ENCODE assay signal across 3 cellular contexts in genomic region chr1:223146745-223147144, GRCh38.
A peak's percentile ranks its signal among the peaks of the same experiment; 100 is the strongest.
TF ChIP-seq lines count a peak whose summit lies in the region.

No MANE protein-coding gene starts in this region.

TF ChIP-seq in HEK293T, 16 proteins besides CTCF, POLR2A, EP300 and RAD21:
- TF ChIP-seq SUZ12 (IDR thresholded peaks at IDR 0.05) (no peak), CTBP1 (IDR thresholded peaks at IDR 0.05; ENCODE audit: borderline replicate concordance) (no peak)
- TF ChIP-seq, protein P1, sequence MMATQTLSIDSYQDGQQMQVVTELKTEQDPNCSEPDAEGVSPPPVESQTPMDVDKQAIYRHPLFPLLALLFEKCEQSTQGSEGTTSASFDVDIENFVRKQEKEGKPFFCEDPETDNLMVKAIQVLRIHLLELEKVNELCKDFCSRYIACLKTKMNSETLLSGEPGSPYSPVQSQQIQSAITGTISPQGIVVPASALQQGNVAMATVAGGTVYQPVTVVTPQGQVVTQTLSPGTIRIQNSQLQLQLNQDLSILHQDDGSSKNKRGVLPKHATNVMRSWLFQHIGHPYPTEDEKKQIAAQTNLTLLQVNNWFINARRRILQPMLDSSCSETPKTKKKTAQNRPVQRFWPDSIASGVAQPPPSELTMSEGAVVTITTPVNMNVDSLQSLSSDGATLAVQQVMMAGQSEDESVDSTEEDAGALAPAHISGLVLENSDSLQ (IDR thresholded peaks at IDR 0.05) = peak; percentile 77

TF ChIP-seq in GM12878, 131 proteins besides CTCF, POLR2A, EP300 and RAD21:
- no peak for TF ChIP-seq NFIC (IDR thresholded peaks at IDR 0.05; ENCODE audit: low read depth, low read length)
- no peak for TF ChIP-seq ESRRA (IDR thresholded peaks at IDR 0.05; ENCODE audit: low read length)
- TF ChIP-seq PML (IDR thresholded peaks at IDR 0.05; ENCODE audit: low read length) = no peak
- TF ChIP-seq BCLAF1 (IDR thresholded peaks at IDR 0.05) = no peak
- TF ChIP-seq, protein P1 (IDR thresholded peaks at IDR 0.05) = peak; percentile 34; the same call in 1 of the 2 replicates

TF ChIP-seq in K562, 482 proteins besides CTCF, POLR2A, EP300 and RAD21:
- no peak for TF ChIP-seq HSF4 (CRISPR knock-in tag; IDR thresholded peaks at IDR 0.05; ENCODE audit: borderline replicate concordance)
- TF ChIP-seq, protein P1 (IDR thresholded peaks at IDR 0.05) = peak; percentile 75
TF ChIP-seq in K562: peak in this region for 1.
